In the genomic region with DNA sequence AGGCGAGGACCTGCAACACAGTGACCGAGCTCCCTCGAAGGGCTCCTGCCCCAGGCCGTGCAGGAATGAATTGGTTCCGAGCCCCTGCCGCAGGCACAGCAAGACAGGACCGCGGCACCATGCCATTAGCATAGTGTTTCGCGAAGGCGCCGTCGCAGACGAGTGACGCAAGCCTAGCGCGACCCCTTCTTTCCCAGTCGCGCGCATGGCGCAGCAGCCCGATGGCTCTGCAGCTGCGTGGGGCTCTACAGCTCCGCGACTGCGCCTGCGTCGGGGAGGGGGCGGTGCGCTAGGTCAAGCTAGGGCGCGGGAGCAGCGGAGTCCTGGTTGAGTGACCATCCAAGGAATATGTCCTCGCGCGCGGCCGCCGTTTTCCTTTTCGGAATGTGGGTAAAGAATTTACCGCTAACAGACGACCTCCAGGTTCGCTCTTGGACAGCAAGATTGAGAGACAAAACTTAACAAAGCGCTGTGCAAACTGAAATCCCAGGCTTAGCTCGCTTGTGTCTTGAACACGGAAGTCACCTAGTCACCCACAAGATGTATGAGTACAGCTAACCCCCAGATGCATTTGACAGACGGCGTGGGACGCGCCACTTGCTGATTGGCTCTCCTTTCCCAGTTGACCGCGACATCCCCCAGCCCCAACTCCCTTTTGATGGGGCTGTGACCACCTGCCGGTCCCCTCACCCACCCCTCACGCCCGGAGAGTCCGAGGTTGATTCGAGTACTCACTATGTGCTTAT, we compare ENCODE assay signal across 8 cellular contexts. TPM values are rescaled to one million over a fixed set of nuclear protein-coding genes. Genes with fewer than 3 reads are reported as not detected.
DNase-seq lines count a peak whose midpoint lies in the region; ATAC-seq lines count a peak whose summit lies in the region.

A gene (minus strand): TSS at position 164 of the 746 bp plus-strand sequence. CDS start 32 bp downstream, at position 132.

- H3K27me3 Mint-ChIP-seq in immature natural killer cell (ENCODE audit: low read depth in 3 of 3): peaks cover 2 to 14% (median 13%) of the 10 kb centered on the region in 3 donors

- H3K27ac ChIP-seq in caudate nucleus (ENCODE audit: low read depth, low read length): peak within 1 kb of the TSS; percentile 90

- H3K9me3 Mint-ChIP-seq in immature natural killer cell: no peaks in the 10 kb centered on the region

- ATAC-seq in GM19043 (IDR thresholded peaks at IDR 0.05; ENCODE audit: low read depth, unreplicated experiment): peak; percentile 91
- ATAC-seq in HG03354 (IDR thresholded peaks at IDR 0.05; ENCODE audit: poor library complexity, severe bottlenecking, unreplicated experiment): peak; percentile 97

- peak; percentile 100 for DNase-seq in AG20443 (ENCODE audit: low spot score)
- DNase-seq in NCI-H446 (lab: John Stamatoyannopoulos, UW): peak; percentile 84 to 96
- DNase-seq in activated CD4-positive, CD25-positive, alpha-beta regulatory T cell (lab: John Stamatoyannopoulos, UW): peak; percentile 91 to 95 (median 94)
- peak; percentile 49 to 97 (median 92) for DNase-seq in caudate nucleus (lab: John Stamatoyannopoulos, UW)
- peak; percentile 95 for DNase-seq in immature natural killer cell
- peak; percentile 83 for DNase-seq in smooth muscle cell of the brain vasculature (ENCODE audit: low read depth, low spot score)

- peak within 1 kb of the TSS; percentile 96 to 98 (median 97) for H3K4me3 Mint-ChIP-seq in immature natural killer cell

- H3K27ac Mint-ChIP-seq in immature natural killer cell: peak within 1 kb of the TSS; percentile 94 to 100 (median 99)

- peaks cover 35 to 44% of the 10 kb centered on the region in 2 donors for H3K4me1 Mint-ChIP-seq in immature natural killer cell

- H3K36me3 Mint-ChIP-seq in immature natural killer cell: peaks cover 0 to 1% (median 0%) of the 10 kb centered on the region in 3 donors

RNA-seq across cellular contexts. Expression of the gene that starts here (rescaled TPM):
- polyA plus RNA-seq in immature natural killer cell: 10 to 100 TPM; 13.1 to 20.5 (median 16.3) TPM

Comparison
In these comparisons a context has a peak if more than half of its experiments do, and no peak if none do; other contexts are left out.
1. Peak in every context shown above with its lines: DNase-seq, ATAC-seq and H3K27ac ChIP-seq.